ENCODE assay signal across 21 cellular contexts in the genomic region with DNA sequence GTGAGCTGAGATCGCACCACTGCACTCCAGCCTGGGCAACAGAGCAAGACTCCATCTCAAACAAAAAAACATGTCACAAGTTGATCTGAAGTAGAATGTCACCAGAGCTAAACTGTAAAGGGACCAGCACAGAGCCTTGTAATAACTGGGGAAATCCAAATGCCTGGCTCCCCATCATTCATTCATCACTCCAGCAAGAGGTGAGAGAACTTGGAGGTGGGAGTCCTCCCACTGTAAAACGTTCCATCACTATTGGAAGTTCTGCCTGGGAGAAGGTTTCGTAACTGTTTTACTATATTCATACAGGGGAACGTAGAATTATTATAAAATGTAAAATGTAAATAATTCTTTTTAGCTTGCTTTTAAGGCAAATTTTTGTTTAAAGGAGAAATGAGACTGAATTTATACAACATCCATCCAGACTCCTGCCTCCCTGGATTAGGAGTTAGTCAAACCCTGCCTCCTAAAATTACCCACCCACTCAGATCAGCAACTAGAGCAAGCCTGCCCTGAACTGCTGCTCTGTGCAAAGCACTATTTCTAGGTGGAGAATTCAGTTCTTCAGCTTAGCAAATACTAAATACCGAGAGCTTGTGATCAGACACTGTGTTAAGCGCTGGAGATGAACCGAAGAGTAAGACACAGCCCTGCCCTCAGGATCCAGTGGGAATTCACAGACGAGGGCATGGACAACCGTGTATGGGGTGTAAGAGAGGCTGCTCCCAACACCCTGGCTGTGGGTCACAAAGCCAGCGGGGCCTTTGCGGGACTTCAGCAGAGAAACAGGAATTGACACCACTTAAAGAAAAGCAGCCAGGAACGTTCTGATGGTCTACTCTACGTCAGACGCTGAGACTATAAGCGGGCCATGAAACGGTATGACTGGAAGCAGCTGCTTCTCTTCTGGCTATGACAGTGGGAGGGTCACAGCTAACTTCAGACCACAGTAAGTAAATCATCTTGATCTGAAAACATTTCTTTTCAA.
"Had no signal": no experiment of that assay in that cellular context is flagged by ENCODE, and none has a peak within 500 bp of the region (broad histone marks: within the 10 kb centered on the region; RNA-seq: fewer than 3 reads in every experiment).

No MANE protein-coding gene starts in this region.

- H3K27me3 Mint-ChIP-seq: activated CD4-positive, alpha-beta T cell treated with anti-CD3 and anti-CD28 coated beads for 36 hours; memory B cell had no signal

- H3K4me1 Mint-ChIP-seq: activated CD4-positive, alpha-beta T cell treated with anti-CD3 and anti-CD28 coated beads for 36 hours; WTC11 had no signal

- H3K27me3 ChIP-seq: brain microvascular endothelial cell, heart left ventricle, right atrium auricular region had no signal

- H3K4me1 ChIP-seq: heart left ventricle, right atrium auricular region had no signal

- H3K27ac ChIP-seq: brain microvascular endothelial cell, heart left ventricle, right atrium auricular region had no signal

- ATAC-seq: activated CD4-positive, alpha-beta T cell treated with anti-CD3 and anti-CD28 coated beads for 36 hours; activated naive CD4-positive, alpha-beta T cell treated with anti-CD3 and anti-CD28 coated beads, Interleukin-2, amount 50 U/mL, for 72 hours; esophagus mucosa; mucosa of descending colon; stimulated activated naive CD8-positive, alpha-beta T cell treated with anti-CD3 and anti-CD28 coated beads, Interleukin-15, Interleukin-2, amounts not matched to agents 100 U/mL and 50 U/mL, for 24 hours; WTC11 had no signal

- H3K4me3 Mint-ChIP-seq: activated CD4-positive, alpha-beta T cell treated with anti-CD3 and anti-CD28 coated beads for 36 hours; activated T-helper 1 cell treated with anti-CD3 and anti-CD28 coated beads, Interleukin-12 subunit alpha, Interleukin-12 subunit beta, Interleukin-2, Interleukin-4 antibody, amounts not matched to agents 30 ng/mL and 10 ng/mL and 1 ng/mL, durations not matched to agents 14 hours and 24 hours and 36 hours; memory B cell; T-helper 1 cell treated with Interleukin-12 subunit alpha and Interleukin-12 subunit beta and Interleukin-4 antibody, amounts not matched to agents 30 μg/mL and 1 μg/mL, for 36 hours; WTC11 had no signal

- H3K4me3 ChIP-seq: heart left ventricle, mucosa of descending colon, right atrium auricular region had no signal

- H3K36me3 Mint-ChIP-seq: activated naive CD4-positive, alpha-beta T cell treated with anti-CD3 and anti-CD28 coated beads, Interleukin-2, amount 50 U/mL, for 72 hours; memory B cell had no signal

- DNase-seq: activated CD4-positive, alpha-beta T cell treated with anti-CD3 and anti-CD28 coated beads for 36 hours; activated CD4-positive, alpha-beta T cell treated with anti-CD3 and anti-CD28 coated beads, Interleukin-2, amount 50 U/mL, for 48 hours; activated gamma-delta T cell treated with Interleukin-2 at 50 U/mL for 16 hours; aorta; brain microvascular endothelial cell; central memory CD4-positive, alpha-beta T cell; effector memory CD4-positive, alpha-beta T cell; heart left ventricle; mucosa of descending colon; occipital lobe; stimulated activated CD4-positive, alpha-beta T cell treated with anti-CD3 and anti-CD28 coated beads, Interleukin-12 subunit alpha, Interleukin-12 subunit beta, amount 100 ng/mL, for 4 hours; stimulated activated CD4-positive, alpha-beta T cell treated with anti-CD3 and anti-CD28 coated beads, Interleukin-4, amount 100 ng/mL, for 4 hours; stimulated activated naive CD8-positive, alpha-beta T cell treated with anti-CD3 and anti-CD28 coated beads, Interleukin-15, Interleukin-2, amounts not matched to agents 100 U/mL and 50 U/mL, for 24 hours; T1000 had no signal

- H3K27ac Mint-ChIP-seq: activated CD4-positive, alpha-beta T cell treated with anti-CD3 and anti-CD28 coated beads for 36 hours; activated naive CD4-positive, alpha-beta T cell treated with anti-CD3 and anti-CD28 coated beads, Interleukin-2, amount 50 U/mL, for 72 hours; activated T-helper 1 cell treated with anti-CD3 and anti-CD28 coated beads, Interleukin-12 subunit alpha, Interleukin-12 subunit beta, Interleukin-2, Interleukin-4 antibody, amounts not matched to agents 30 ng/mL and 10 ng/mL and 1 ng/mL, durations not matched to agents 14 hours and 24 hours and 36 hours; memory B cell; T-helper 1 cell treated with Interleukin-12 subunit alpha and Interleukin-12 subunit beta and Interleukin-4 antibody, amounts not matched to agents 30 μg/mL and 1 μg/mL, for 36 hours; WTC11 had no signal

- H3K9me3 Mint-ChIP-seq: activated naive CD4-positive, alpha-beta T cell treated with anti-CD3 and anti-CD28 coated beads, Interleukin-2, amount 50 U/mL, for 72 hours; activated T-helper 1 cell treated with anti-CD3 and anti-CD28 coated beads, Interleukin-12 subunit alpha, Interleukin-12 subunit beta, Interleukin-2, Interleukin-4 antibody, amounts not matched to agents 30 ng/mL and 10 ng/mL and 1 ng/mL, durations not matched to agents 14 hours and 24 hours and 36 hours; memory B cell; WTC11 had no signal

- H3K9me3 ChIP-seq: heart left ventricle, mucosa of descending colon, right atrium auricular region had no signal
